ENCODE assay signal across 8 cellular contexts in genomic region chr1:156689035-156689959, GRCh38. TPM values are rescaled to one million over a fixed set of nuclear protein-coding genes. Genes with fewer than 3 reads are reported as not detected.
A peak's percentile ranks its signal among the peaks of the same experiment; 100 is the strongest.
DNase-seq lines count a peak whose midpoint lies in the region; FAIRE-seq and TF ChIP-seq lines count a peak whose summit lies in the region.

No MANE protein-coding gene starts in this region.

- DNase-seq in GM18507 (ENCODE audit: extremely low spot score, insufficient read length, low read depth) (peak; percentile 71), M059J (ENCODE audit: low read depth) (peak; percentile 84), RWPE1 (ENCODE audit: low spot score) (peak; percentile 83), fibroblast of the aortic adventitia (ENCODE audit: low read depth) (peak; percentile 87), substantia nigra (lab: John Stamatoyannopoulos, UW) (peak in 43 of 49 donors; percentile 10 to 72 (median 54))
- DNase-seq in activated T-helper 1 cell treated with anti-CD3 and anti-CD28 coated beads, Interleukin-2, amount 50 U/mL, for 16 hours (ENCODE audit: low read depth in 1 of 2, low spot score in 1 of 2) = peak; percentile 57 to 62

- H3K27ac ChIP-seq in 22Rv1 = no peak overlapping the region
- peak overlapping the region; percentile 82 for H3K27ac ChIP-seq in RWPE1
- no peak overlapping the region for H3K27ac ChIP-seq in substantia nigra (ENCODE audit: low read depth, low read length, poor library complexity, severe bottlenecking)

- peaks cover 48% of the 10 kb centered on the region for H3K4me1 ChIP-seq in neuron (ENCODE audit: insufficient read depth, low read length)

- H3K9me3 ChIP-seq in neuron (ENCODE audit: low read length) = no peaks in the 10 kb centered on the region

- H3K36me3 ChIP-seq in neuron (ENCODE audit: insufficient read depth, low read length) = no peaks in the 10 kb centered on the region

- CTCF ChIA-PET in RWPE1 (lab: Yijun Ruan, JAX) = interaction anchor here (0.5 to 9.5 kb wide), 29 partner anchors 10 to 238 kb away, joined by 3 to 225 read pairs (median 5); partner anchors contain the start of genes CRABP2, ISG20L2, METTL25B and NES

- TF ChIP-seq CTCF in 22Rv1 (IDR thresholded peaks at IDR 0.05) (peak; percentile 98), RWPE1 (conservative IDR thresholded peaks at IDR 0.05; ENCODE audit: low read depth) (peak; percentile 88), fibroblast of the aortic adventitia (IDR thresholded peaks at IDR 0.05; ENCODE audit: insufficient read depth, low read length) (peak; percentile 97)

- H3K27me3 ChIP-seq in neuron (ENCODE audit: insufficient read depth, low read length) = peaks cover 19% of the 10 kb centered on the region

- POLR2A ChIA-PET in RWPE1 (lab: Yijun Ruan, JAX; ENCODE audit: low non-redundant PET) = interaction anchor here (0.5 to 2.4 kb wide), 2 partner anchors 37 to 62 kb away, joined by 3 to 10 read pairs; partner anchors contain the start of gene HDGF

- H2AFZ ChIP-seq in neuron (ENCODE audit: low read depth, low read length) = peak overlapping the region; percentile 82

- H3K4me3 ChIP-seq in fibroblast of the aortic adventitia (ENCODE audit: low read depth, low read length) = peak overlapping the region; percentile 34
- H3K4me3 ChIP-seq in neuron (ENCODE audit: low read length) = peak overlapping the region; percentile 30

- peak; percentile 80 for FAIRE-seq in GM18507 (lab: Jason Lieb, UNC)

RNA-seq across cellular contexts. Expression of gene NES, which starts 12.1 kb away (rescaled TPM):
- total RNA-seq in M059J (2014; rRNA removed; shearing (Covaris generic)) = 0.02 and 0.37 TPM in 2 replicates
- 44.5 and 83.0 TPM in 2 replicates for total RNA-seq in fibroblast of the aortic adventitia (ENCODE audit: low replicate concordance)

RNA-seq across cellular contexts. Expression of gene CRABP2, which starts 16.1 kb away (rescaled TPM):
- 21.1 and 31.9 TPM in 2 replicates for total RNA-seq in M059J (2014; rRNA removed; shearing (Covaris generic))
- total RNA-seq in fibroblast of the aortic adventitia (ENCODE audit: low replicate concordance) = 62.7 and 68.9 TPM in 2 replicates

RNA-seq across cellular contexts. Expression of gene METTL25B, which starts 39.0 kb away (rescaled TPM):
- 12.2 and 23.3 TPM in 2 replicates for total RNA-seq in M059J (2014; rRNA removed; shearing (Covaris generic))
- 4.1 and 10.9 TPM in 2 replicates for total RNA-seq in fibroblast of the aortic adventitia (ENCODE audit: low replicate concordance)

RNA-seq across cellular contexts. Expression of gene ISG20L2, which starts 39.3 kb away (rescaled TPM):
- 27.0 and 27.8 TPM in 2 replicates for total RNA-seq in M059J (2014; rRNA removed; shearing (Covaris generic))
- 9.9 and 27.4 TPM in 2 replicates for total RNA-seq in fibroblast of the aortic adventitia (ENCODE audit: low replicate concordance)

RNA-seq across cellular contexts. Expression of gene BCAN, which starts 47.4 kb away (rescaled TPM):
- total RNA-seq in M059J (2014; rRNA removed; shearing (Covaris generic)) = not detected in 2 replicates
- total RNA-seq in fibroblast of the aortic adventitia (ENCODE audit: low replicate concordance) = not detected in 2 replicates

Comparison
In these comparisons a context has a peak if more than half of its experiments do, and no peak if none do; other contexts are left out.
1. RNA of gene NES, which starts 12.1 kb away (total RNA-seq): 44.5 to 83.0 TPM in fibroblast of the aortic adventitia; 0.02 to 0.37 TPM in M059J; every median in the first group is over 10 times any median in the second.
2. Peak in every context shown above with its lines, with median percentiles within 50 percentile points of each other: CTCF ChIP-seq and DNase-seq.